In genomic region chr12:62350554-62350953, GRCh38 we compare ENCODE assay signal across 27 cellular contexts.
"Had no signal": no experiment of that assay in that cellular context is flagged by ENCODE, and none has a peak within 500 bp of the region (broad histone marks: within the 10 kb centered on the region; RNA-seq: fewer than 3 reads in every experiment).

No MANE protein-coding gene starts in this region.

- H3K4me3 Mint-ChIP-seq: naive thymus-derived CD4-positive, alpha-beta T cell; neural crest cell; stimulated activated naive B cell treated with anti-CD40 and anti-IgM and Interleukin-4, amounts not matched to agents 10 μg/mL and 1 μg/mL and 100 μg/mL, for 72 hours; stimulated activated naive CD8-positive, alpha-beta T cell treated with anti-CD3 and anti-CD28 coated beads, Interleukin-15, amount 100 ng/mL, for 72 hours had no signal

- H3K27me3 Mint-ChIP-seq: naive thymus-derived CD4-positive, alpha-beta T cell; stimulated activated naive B cell treated with anti-CD40 and anti-IgM and Interleukin-4, amounts not matched to agents 10 μg/mL and 1 μg/mL and 100 μg/mL, for 72 hours; stimulated activated naive CD8-positive, alpha-beta T cell treated with anti-CD3 and anti-CD28 coated beads, Interleukin-15, amount 100 ng/mL, for 72 hours had no signal

- H3K4me1 Mint-ChIP-seq: neural crest cell had no signal

- ATAC-seq: foreskin keratinocyte; gastroesophageal sphincter; heart left ventricle; left lung; naive thymus-derived CD4-positive, alpha-beta T cell; pancreas; right lobe of liver; stimulated activated naive B cell treated with anti-CD40 and anti-IgM and Interleukin-4, amounts not matched to agents 10 μg/mL and 1 μg/mL and 100 μg/mL, for 72 hours; stimulated activated naive CD8-positive, alpha-beta T cell treated with anti-CD3 and anti-CD28 coated beads, Interleukin-15, amount 100 ng/mL, for 72 hours; upper lobe of right lung had no signal

- H3K36me3 ChIP-seq: pancreas, uterus had no signal

- FAIRE-seq: endothelial cell of umbilical vein had no signal

- H3K4me1 ChIP-seq: esophagus muscularis mucosa, foreskin keratinocyte, left lung, right lobe of liver, suprapubic skin, transverse colon, upper lobe of right lung, uterus had no signal

- H3K79me2 ChIP-seq: hepatocyte had no signal

- H3K27ac ChIP-seq: coronary artery, esophagus muscularis mucosa, foreskin keratinocyte, gastroesophageal sphincter, heart left ventricle, hepatocyte, left lung, neutrophil, pancreas, right lobe of liver, suprapubic skin, transverse colon, upper lobe of right lung, uterus had no signal

- H3K9me3 ChIP-seq: esophagus muscularis mucosa, gastroesophageal sphincter, heart left ventricle, left lung, neutrophil, pancreas, right lobe of liver, suprapubic skin, transverse colon, upper lobe of right lung, uterus had no signal

- H2AFZ ChIP-seq: hepatocyte had no signal

- H3K4me2 ChIP-seq: hepatocyte had no signal

- H3K27me3 ChIP-seq: esophagus muscularis mucosa, foreskin keratinocyte, gastroesophageal sphincter, heart left ventricle, hepatocyte, left lung, neutrophil, pancreas, right lobe of liver, suprapubic skin, transverse colon, upper lobe of right lung, uterus had no signal

- DNase-seq: dermis blood vessel endothelial cell; effector memory CD4-positive, alpha-beta T cell; foreskin keratinocyte; heart left ventricle; kidney; left lung; mesendoderm; midbrain; naive thymus-derived CD4-positive, alpha-beta T cell; pancreas; right lobe of liver; small intestine; stimulated activated CD4-positive, alpha-beta T cell treated with anti-CD3 and anti-CD28 coated beads, Interleukin-15, amount 100 ng/mL, for 24 hours; stimulated activated CD4-positive, alpha-beta T cell treated with anti-CD3 and anti-CD28 coated beads, Interleukin-2, amount 100 ng/mL, for 48 hours; stimulated activated naive B cell treated with anti-CD40 and anti-IgM and Interleukin-4, amounts not matched to agents 10 μg/mL and 1 μg/mL and 100 μg/mL, for 72 hours; stimulated activated naive CD8-positive, alpha-beta T cell treated with anti-CD3 and anti-CD28 coated beads, Interleukin-15, amount 100 ng/mL, for 72 hours; transverse colon; upper lobe of right lung; uterus had no signal

- H3K4me3 ChIP-seq: coronary artery, esophagus muscularis mucosa, gastroesophageal sphincter, heart left ventricle, hepatocyte, left lung, pancreas, right lobe of liver, suprapubic skin, transverse colon, upper lobe of right lung, uterus had no signal

- H3K27ac Mint-ChIP-seq: stimulated activated naive B cell treated with anti-CD40 and anti-IgM and Interleukin-4, amounts not matched to agents 10 μg/mL and 1 μg/mL and 100 μg/mL, for 72 hours; stimulated activated naive CD8-positive, alpha-beta T cell treated with anti-CD3 and anti-CD28 coated beads, Interleukin-15, amount 100 ng/mL, for 72 hours had no signal
